Comparison of ENCODE assay signal across 20 cellular contexts in the genomic region with DNA sequence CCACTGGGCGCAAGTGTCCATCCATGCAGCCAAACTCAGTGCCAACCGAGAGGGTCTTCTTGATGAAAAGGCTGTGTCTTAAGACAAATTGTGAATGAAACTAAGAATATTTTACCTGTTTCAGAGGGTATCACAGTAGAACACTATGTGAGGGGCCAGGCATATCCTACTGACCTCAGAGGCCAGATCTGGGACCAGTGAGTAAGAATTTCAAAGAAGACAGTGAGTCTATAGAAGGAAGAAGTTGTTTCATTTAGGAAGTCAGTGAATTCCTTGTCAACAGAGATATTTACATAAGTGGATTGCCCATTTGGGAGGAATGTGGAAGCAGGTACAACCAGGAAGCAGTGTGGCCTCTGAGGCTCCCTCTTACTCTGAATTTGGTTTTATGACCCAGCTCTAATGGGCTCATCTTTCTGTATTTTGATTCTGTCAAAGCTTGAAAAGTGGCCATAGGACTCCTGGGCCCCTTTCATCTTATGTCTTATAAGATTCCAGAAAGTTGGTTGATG.
"Had no signal": no experiment of that assay in that cellular context is flagged by ENCODE, and none has a peak within 500 bp of the region (broad histone marks: within the 10 kb centered on the region; RNA-seq: fewer than 3 reads in every experiment).

No MANE protein-coding gene starts in this region.

- H3K9me3 ChIP-seq: ovary, psoas muscle, suprapubic skin, transverse colon, uterus had no signal

- H3K27me3 Mint-ChIP-seq: stimulated activated naive CD8-positive, alpha-beta T cell treated with anti-CD3 and anti-CD28 coated beads, Interleukin-15, amount 100 ng/mL, for 72 hours had no signal

- H3K4me1 Mint-ChIP-seq: naive thymus-derived CD8-positive, alpha-beta T cell; stimulated activated naive CD8-positive, alpha-beta T cell treated with anti-CD3 and anti-CD28 coated beads, Interleukin-15, amount 100 ng/mL, for 72 hours had no signal

- H3K27ac Mint-ChIP-seq: activated naive CD4-positive, alpha-beta T cell treated with anti-CD3 and anti-CD28 coated beads, Interleukin-2, amount 50 U/mL, for 72 hours; stimulated activated naive CD8-positive, alpha-beta T cell treated with anti-CD3 and anti-CD28 coated beads, Interleukin-15, amount 100 ng/mL, for 72 hours; T-helper 1 cell treated with Interleukin-12 subunit alpha and Interleukin-12 subunit beta and Interleukin-4 antibody, amounts not matched to agents 30 μg/mL and 1 μg/mL, for 36 hours had no signal

- DNase-seq: activated CD4-positive, alpha-beta T cell treated with anti-CD3 and anti-CD28 coated beads, Interleukin-2, amount 50 U/mL, for 1 hour; activated CD4-positive, CD25-positive, alpha-beta regulatory T cell treated with anti-CD3 and anti-CD28 coated beads, Interleukin-2, amount 50 U/mL, for 72 hours; activated CD8-positive, alpha-beta memory T cell treated with anti-CD3 and anti-CD28 coated beads for 24 hours; activated CD8-positive, alpha-beta memory T cell treated with anti-CD3 and anti-CD28 coated beads, Interleukin-2, amount 50 U/mL, for 48 hours; activated gamma-delta T cell; kidney glomerular epithelial cell; left ventricle myocardium superior; naive thymus-derived CD8-positive, alpha-beta T cell; ovary; psoas muscle; right cardiac atrium; stimulated activated CD4-positive, alpha-beta T cell treated with anti-CD3 and anti-CD28 coated beads, Interleukin-2, amount 100 ng/mL, for 48 hours; stimulated activated naive CD8-positive, alpha-beta T cell treated with anti-CD3 and anti-CD28 coated beads, Interleukin-15, amount 100 ng/mL, for 72 hours; transverse colon; uterus had no signal

- H3K27me3 ChIP-seq: ovary, suprapubic skin, transverse colon, uterus had no signal

- H3K36me3 ChIP-seq: ovary, suprapubic skin, transverse colon, uterus had no signal

- H3K4me3 ChIP-seq: ovary, psoas muscle, suprapubic skin, transverse colon, uterus had no signal

- FAIRE-seq: bronchial epithelial cell, frontal cortex had no signal

- H3K4me3 Mint-ChIP-seq: naive thymus-derived CD8-positive, alpha-beta T cell; stimulated activated naive CD8-positive, alpha-beta T cell treated with anti-CD3 and anti-CD28 coated beads, Interleukin-15, amount 100 ng/mL, for 72 hours; T-helper 1 cell treated with Interleukin-12 subunit alpha and Interleukin-12 subunit beta and Interleukin-4 antibody, amounts not matched to agents 30 μg/mL and 1 μg/mL, for 36 hours had no signal

- ATAC-seq: activated naive CD4-positive, alpha-beta T cell treated with anti-CD3 and anti-CD28 coated beads, Interleukin-2, amount 50 U/mL, for 72 hours; left ventricle myocardium superior; naive thymus-derived CD8-positive, alpha-beta T cell; stimulated activated naive CD8-positive, alpha-beta T cell treated with anti-CD3 and anti-CD28 coated beads, Interleukin-15, amount 100 ng/mL, for 72 hours had no signal

- H3K4me1 ChIP-seq: psoas muscle, suprapubic skin, transverse colon, uterus had no signal

- H3K27ac ChIP-seq: ovary, psoas muscle, suprapubic skin, transverse colon, uterus had no signal
